Comparison of ENCODE assay signal across 8 cellular contexts in the genomic region with DNA sequence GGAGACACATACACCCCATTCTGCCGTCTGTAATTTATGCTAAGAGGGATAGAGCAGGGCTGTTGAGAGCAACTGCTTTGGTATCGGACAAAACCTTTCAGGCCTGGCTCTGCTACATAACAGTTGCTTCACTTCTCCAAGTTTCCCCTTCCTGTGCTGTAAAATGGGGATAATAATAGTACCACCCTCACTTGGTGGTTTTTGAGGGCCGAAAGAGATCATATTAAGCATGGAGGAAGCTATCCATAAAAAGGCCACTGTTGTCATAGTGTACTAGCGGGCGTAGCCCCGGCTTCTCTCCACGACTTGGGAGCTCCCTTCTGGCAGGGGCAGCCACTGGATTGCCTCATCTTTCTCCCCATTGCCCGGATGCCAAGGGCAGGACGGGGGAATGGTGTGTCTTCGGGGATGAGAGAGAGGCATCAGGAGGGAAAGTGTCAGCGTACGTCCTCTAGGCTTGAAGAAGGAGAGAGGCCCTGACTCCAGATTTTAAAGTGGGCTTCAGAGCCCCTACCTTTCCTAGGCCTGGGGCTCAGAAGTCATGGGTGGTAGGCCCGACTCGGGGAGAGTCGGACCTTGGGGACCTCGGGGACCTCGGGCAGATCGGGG. TPM values are rescaled to one million over a fixed set of nuclear protein-coding genes. Genes with fewer than 3 reads are reported as not detected.
DNase-seq lines count a peak whose midpoint lies in the region; ATAC-seq and TF ChIP-seq lines count a peak whose summit lies in the region.

No MANE protein-coding gene starts in this region.

- in situ Hi-C loops in gastrocnemius medialis (cut with MboI; ENCODE audit: low sequenced_read_pairs in 4 of 4) = no loop called here

- ATAC-seq in GM23338 (peak; percentile 3), foreskin keratinocyte (no peak), gastrocnemius medialis (peak; percentile 11 to 23), HG03469 (IDR thresholded peaks at IDR 0.05; ENCODE audit: unreplicated experiment) (no peak)

- H3K27me3 ChIP-seq in GM23338 (ENCODE audit: insufficient read depth) (peaks cover 22% of the 10 kb centered on the region), SJSA1 (replicated peaks) (no peaks in the 10 kb centered on the region), foreskin keratinocyte (no peaks in the 10 kb centered on the region), gastrocnemius medialis (no peaks in the 10 kb centered on the region)

- H3K4me3 Mint-ChIP-seq in GM23338 = peak overlapping the region; percentile 92

- peaks cover 29% of the 10 kb centered on the region for H3K27me3 Mint-ChIP-seq in GM23338 (ENCODE audit: insufficient read depth, low read depth, poor library complexity)

- no peaks in the 10 kb centered on the region for H3K9me2 ChIP-seq in GM23338 (ENCODE audit: insufficient read depth)

- H3K9me3 Mint-ChIP-seq in GM23338 = peaks cover 4% of the 10 kb centered on the region; the same call in 1 of the 3 replicates

- peaks cover 24% of the 10 kb centered on the region for H3K4me1 ChIP-seq in GM23338 (ENCODE audit: insufficient read depth)
- peaks cover 24% of the 10 kb centered on the region for H3K4me1 ChIP-seq in SJSA1 (replicated peaks)
- H3K4me1 ChIP-seq in foreskin keratinocyte = peaks cover 25% of the 10 kb centered on the region
- H3K4me1 ChIP-seq in gastrocnemius medialis = peaks cover 16% of the 10 kb centered on the region in 2 donors

- H3K4me3 ChIP-seq in GM23338 (peak overlapping the region; percentile 82), SJSA1 (peak overlapping the region; percentile 53), gastrocnemius medialis (peak overlapping the region; percentile 42 to 58 (median 52))

- intact Hi-C loops in gastrocnemius medialis (cut with DNase I; ENCODE audit: low total_unique reads) = no loop called here

- H3K4me1 Mint-ChIP-seq in GM23338 = peaks cover 21% of the 10 kb centered on the region

- H2AFZ ChIP-seq in GM23338 = peak overlapping the region; percentile 95

- H3K27ac ChIP-seq in GM23338 (ENCODE audit: low read depth) (no peak overlapping the region), SJSA1 (no peak overlapping the region), foreskin keratinocyte (peak overlapping the region; percentile 23), gastrocnemius medialis (peak overlapping the region; percentile 9 to 54 (median 26))

- peak overlapping the region; percentile 97 for H3K4me2 ChIP-seq in GM23338

- peaks cover 20% of the 10 kb centered on the region for H3K79me2 ChIP-seq in GM23338 (replicated peaks; ENCODE audit: insufficient read depth)

- DNase-seq in GM23338 (ENCODE audit: low spot score) (no peak), SJSA1 (ENCODE audit: low read depth in 1 of 2, low spot score in 2 of 2) (no peak), foreskin keratinocyte (no peak), gastrocnemius medialis (peak in 1 of 2 donors; percentile 20), glomerular visceral epithelial cell (ENCODE audit: extremely low spot score) (no peak), NCI-H146 (lab: John Stamatoyannopoulos, UW) (no peak), HUDEP-2 (lab: John Stamatoyannopoulos, UW; ENCODE audit: unreplicated experiment in 76 of 76) (no peak)

- H4K20me1 ChIP-seq in GM23338 (replicated peaks; ENCODE audit: insufficient read depth) = no peaks in the 10 kb centered on the region; the same call in none of the 2 replicates

- H3K36me3 ChIP-seq in GM23338 (ENCODE audit: insufficient read depth) (peaks cover 14% of the 10 kb centered on the region; the same call in 1 of the 2 replicates), SJSA1 (peaks cover 14% of the 10 kb centered on the region), gastrocnemius medialis (no peaks in the 10 kb centered on the region)

- TF ChIP-seq CTCF in GM23338 (conservative IDR thresholded peaks at IDR 0.05; ENCODE audit: low read depth in 2 of 2) (no peak), foreskin keratinocyte (conservative IDR thresholded peaks at IDR 0.05) (no peak), gastrocnemius medialis (IDR thresholded peaks at IDR 0.05 in 4 of 5, conservative IDR thresholded peaks at IDR 0.05 in 1 of 5) (no peak)

- no peaks in the 10 kb centered on the region for H3F3A ChIP-seq in GM23338 (replicated peaks; ENCODE audit: low read depth)

- TF ChIP-seq POLR2A in gastrocnemius medialis (IDR thresholded peaks at IDR 0.05) = no peak

- H3K27ac Mint-ChIP-seq in GM23338 = no peak overlapping the region

- peaks cover 17% of the 10 kb centered on the region for H3K36me3 Mint-ChIP-seq in GM23338 (ENCODE audit: low read depth)

- no peaks in the 10 kb centered on the region for H3K9me3 ChIP-seq in SJSA1 (replicated peaks)
- no peaks in the 10 kb centered on the region for H3K9me3 ChIP-seq in gastrocnemius medialis

TF ChIP-seq in GM23338, 12 proteins besides CTCF, POLR2A, EP300 and RAD21 (continues in another document):
- TF ChIP-seq ZNF114 (CRISPR knock-in tag; IDR thresholded peaks at IDR 0.05) (no peak), STAT1 (IDR thresholded peaks at IDR 0.05; ENCODE audit: unreplicated experiment) (no peak), ZNF462 (CRISPR knock-in tag; IDR thresholded peaks at IDR 0.05) (no peak), EZH2 (IDR thresholded peaks at IDR 0.05; ENCODE audit: low read depth, unreplicated experiment) (no peak), EZH2phosphoT487 (IDR thresholded peaks at IDR 0.05; ENCODE audit: unreplicated experiment) (no peak), ZNF331 (CRISPR knock-in tag; IDR thresholded peaks at IDR 0.05; ENCODE audit: low read depth) (no peak), POLR2AphosphoS5 (IDR thresholded peaks at IDR 0.05; ENCODE audit: low read depth) (no peak)

RNA-seq across cellular contexts. Expression of gene MFSD2A, which starts 0.6 kb away (rescaled TPM):
- total RNA-seq in GM23338 (2014; rRNA removed; shearing (Covaris generic)) = 22.1 and 23.9 TPM in 2 replicates
- polyA plus RNA-seq in GM23338 (2016; fragmentation: Nextera tagmentation; extraction: Ambion mirVana) (16.1 and 17.9 TPM in 2 replicates), foreskin keratinocyte (47.6 and 49.8 TPM in 2 replicates)
- total RNA-seq in SJSA1 (2014; rRNA removed; shearing (Covaris generic)) = 12.1 and 13.8 TPM in 2 replicates
- total RNA-seq in foreskin keratinocyte (55.1 and 62.0 TPM in 2 replicates), gastrocnemius medialis (1 to 10 TPM in 2 of 4 donors, not detected in 2; 1.0 to 2.1 TPM)

RNA-seq across cellular contexts. Expression of gene MYCL, which starts 52.6 kb away (rescaled TPM):
- 38.8 and 41.1 TPM in 2 replicates for total RNA-seq in GM23338 (2014; rRNA removed; shearing (Covaris generic))
- polyA plus RNA-seq in GM23338 (2016; fragmentation: Nextera tagmentation; extraction: Ambion mirVana) (8.2 and 9.1 TPM in 2 replicates), foreskin keratinocyte (3.3 TPM in 2 replicates)
- total RNA-seq in SJSA1 (2014; rRNA removed; shearing (Covaris generic)) = 5.3 and 8.1 TPM in 2 replicates
- total RNA-seq in foreskin keratinocyte (5.6 and 6.1 TPM in 2 replicates), gastrocnemius medialis (1 to 10 TPM in 1 of 4 donors, under 1 TPM in 1, not detected in 2; 0.35 to 1.1 TPM)

Comparison
In these comparisons a context has a peak if more than half of its experiments do, and no peak if none do; other contexts are left out.
1. ATAC-seq: peak in GM23338 (single experiment) and gastrocnemius medialis (2 of 2); none in foreskin keratinocyte (single experiment) and HG03469 (single experiment).
2. H3K27ac ChIP-seq: peak in foreskin keratinocyte (single experiment) and gastrocnemius medialis (4 of 4); none in GM23338 (single experiment) and SJSA1 (single experiment).
3. Peak in every context shown above with its lines, with median percentiles within 50 percentile points of each other: H3K4me3 ChIP-seq.